In the genomic region with DNA sequence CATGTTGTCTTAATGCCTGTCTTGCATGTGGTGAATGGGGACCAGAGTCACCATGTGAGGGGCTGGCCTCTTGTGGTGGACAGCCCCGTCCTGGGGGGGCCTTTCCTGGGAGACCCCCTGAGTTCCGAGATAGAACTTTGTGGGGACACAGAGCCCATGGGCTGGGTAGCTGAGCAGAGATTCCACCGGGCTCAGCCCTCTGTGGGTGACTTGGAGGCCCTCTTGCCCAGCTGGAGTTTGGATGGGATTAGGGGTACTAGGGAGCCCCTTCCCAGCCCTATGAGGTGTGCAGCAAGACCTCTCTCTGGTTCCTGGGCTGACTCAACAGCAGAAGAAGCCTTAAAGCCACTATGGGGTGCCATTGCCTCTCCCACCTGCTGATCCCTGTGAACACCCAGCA, we compare ENCODE assay signal across 28 cellular contexts.
"Had no signal": no experiment of that assay in that cellular context is flagged by ENCODE, and none has a peak within 500 bp of the region (broad histone marks: within the 10 kb centered on the region; RNA-seq: fewer than 3 reads in every experiment).

No MANE protein-coding gene starts in this region.

- H3K4me3 Mint-ChIP-seq: activated CD4-positive, alpha-beta T cell treated with anti-CD3 and anti-CD28 coated beads for 36 hours; activated CD4-positive, alpha-beta T cell treated with anti-CD3 and anti-CD28 coated beads, Interleukin-2, amount 10 ng/mL, durations not matched to agents 7 days and 5 days; activated CD8-positive, alpha-beta T cell treated with anti-CD3 and anti-CD28 coated beads, Interleukin-2, amount 10 ng/mL, durations not matched to agents 7 days and 5 days; activated T-cell treated with anti-CD3 and anti-CD28 coated beads, Interleukin-2, amount 50 U/mL, for 4 hours; activated T-helper 1 cell treated with anti-CD3 and anti-CD28 coated beads, Interleukin-12 subunit alpha, Interleukin-12 subunit beta, Interleukin-2, Interleukin-4 antibody, amounts not matched to agents 30 ng/mL and 10 ng/mL and 1 ng/mL, durations not matched to agents 14 hours and 24 hours and 36 hours had no signal

- H3K4me3 ChIP-seq: adrenal gland, body of pancreas, breast epithelium, SJCRH30, SK-N-MC had no signal

- H3K4me1 ChIP-seq: adrenal gland, body of pancreas, breast epithelium, SJCRH30 had no signal

- ATAC-seq: activated CD4-positive, alpha-beta T cell treated with anti-CD3 and anti-CD28 coated beads for 36 hours; activated CD8-positive, alpha-beta T cell treated with anti-CD3 and anti-CD28 coated beads, Interleukin-2, amount 10 ng/mL, durations not matched to agents 7 days and 5 days; activated T-cell treated with anti-CD3 and anti-CD28 coated beads, Interleukin-2, amount 50 U/mL, for 4 hours; body of pancreas had no signal

- H3K9me3 ChIP-seq: adrenal gland, body of pancreas, breast epithelium had no signal

- H3K4me1 Mint-ChIP-seq: activated CD4-positive, alpha-beta T cell treated with anti-CD3 and anti-CD28 coated beads for 36 hours had no signal

- H3K36me3 ChIP-seq: adrenal gland, breast epithelium, SJCRH30, WERI-Rb-1 had no signal

- H3K27me3 ChIP-seq: adrenal gland, body of pancreas, breast epithelium, SJCRH30 had no signal

- H3K27ac ChIP-seq: adrenal gland, body of pancreas, breast epithelium, KMS-11, SJCRH30, SK-N-MC, WERI-Rb-1 had no signal

- H3K27ac Mint-ChIP-seq: activated CD4-positive, alpha-beta T cell treated with anti-CD3 and anti-CD28 coated beads for 36 hours; activated CD4-positive, alpha-beta T cell treated with anti-CD3 and anti-CD28 coated beads, Interleukin-2, amount 10 ng/mL, durations not matched to agents 7 days and 5 days; activated CD8-positive, alpha-beta T cell treated with anti-CD3 and anti-CD28 coated beads, Interleukin-2, amount 10 ng/mL, durations not matched to agents 7 days and 5 days; activated T-helper 1 cell treated with anti-CD3 and anti-CD28 coated beads, Interleukin-12 subunit alpha, Interleukin-12 subunit beta, Interleukin-2, Interleukin-4 antibody, amounts not matched to agents 30 ng/mL and 10 ng/mL and 1 ng/mL, durations not matched to agents 14 hours and 24 hours and 36 hours had no signal

- DNase-seq: activated CD4-positive, alpha-beta T cell treated with anti-CD3 and anti-CD28 coated beads for 36 hours; activated CD4-positive, alpha-beta T cell treated with anti-CD3 and anti-CD28 coated beads, Interleukin-2, amount 10 ng/mL, durations not matched to agents 7 days and 5 days; activated CD4-positive, alpha-beta T cell treated with anti-CD3 and anti-CD28 coated beads, Interleukin-2, amount 50 U/mL, for 48 hours; activated CD8-positive, alpha-beta memory T cell treated with anti-CD3 and anti-CD28 coated beads, Interleukin-2, amount 50 U/mL, for 4 hours; activated CD8-positive, alpha-beta T cell treated with anti-CD3 and anti-CD28 coated beads, Interleukin-2, amount 10 ng/mL, durations not matched to agents 7 days and 5 days; activated gamma-delta T cell treated with Interleukin-2 at 50 U/mL for 16 hours; activated naive CD4-positive, alpha-beta T cell treated with anti-CD3 and anti-CD28 coated beads, Interleukin-2, amount 50 U/mL, for 16 hours; activated T-cell treated with anti-CD3 and anti-CD28 coated beads for 4 hours; activated T-cell treated with anti-CD3 and anti-CD28 coated beads, Interleukin-2, amount 50 U/mL, for 4 hours; adrenal gland; body of pancreas; caudate nucleus; MM.1S; MV-4-11; NCI-H1092; NCI-H1436 treated with DMSO at 0.1 percent for 48 hours; NCI-H1694 treated with DMSO at 0.1 percent for 48 hours; NCI-H2029; NCI-H345; NCI-H524 treated with DMSO at 0.1 percent for 48 hours; SHP77; SJCRH30; T1000; WERI-Rb-1 had no signal
